19 cellular contexts compared by ENCODE assay signal in genomic region chr6:169971951-169972651, GRCh38.
A peak's percentile ranks its signal among the peaks of the same experiment; 100 is the strongest.
DNase-seq lines count a peak whose midpoint lies in the region; ATAC-seq and TF ChIP-seq lines count a peak whose summit lies in the region.
"Had no signal": no experiment of that assay in that cellular context is flagged by ENCODE, and none has a peak within 500 bp of the region (broad histone marks: within the 10 kb centered on the region; RNA-seq: fewer than 3 reads in every experiment).

No MANE protein-coding gene starts in this region.

- H3K27ac ChIP-seq in upper lobe of right lung: no peak overlapping the region
- H3K27ac ChIP-seq: KMS-11, PC-9 had no signal

- H3K27me3 Mint-ChIP-seq in activated B cell treated with CpG ODN at 0.5 μM for 24 hours (peaks cover 4% of the 10 kb centered on the region), osteocyte (ENCODE audit: unreplicated experiment) (no peaks in the 10 kb centered on the region)
- H3K27me3 Mint-ChIP-seq: CD4-positive, alpha-beta T cell had no signal

- H3K4me1 Mint-ChIP-seq in activated B cell treated with CpG ODN at 0.5 μM for 24 hours: no peaks in the 10 kb centered on the region
- H3K4me1 Mint-ChIP-seq in osteocyte (ENCODE audit: unreplicated experiment): no peaks in the 10 kb centered on the region

- CTCF ChIA-PET in activated B cell treated with CpG ODN at 0.5 μM for 24 hours (lab: Charles Lee): no interaction called here

- TF ChIP-seq CTCF in activated B cell treated with CpG ODN at 0.5 μM for 24 hours (IDR thresholded peaks at IDR 0.05) (no peak), osteocyte (IDR thresholded peaks at IDR 0.05) (no peak), upper lobe of right lung (IDR thresholded peaks at IDR 0.05) (no peak)

- H3K9me3 Mint-ChIP-seq in activated B cell treated with CpG ODN at 0.5 μM for 24 hours: no peaks in the 10 kb centered on the region
- peaks cover 4% of the 10 kb centered on the region for H3K9me3 Mint-ChIP-seq in osteocyte (ENCODE audit: unreplicated experiment)
- H3K9me3 Mint-ChIP-seq: CD4-positive, alpha-beta T cell had no signal

- H3K36me3 Mint-ChIP-seq in activated B cell treated with CpG ODN at 0.5 μM for 24 hours (ENCODE audit: low read depth) (no peaks in the 10 kb centered on the region), osteocyte (ENCODE audit: unreplicated experiment) (no peaks in the 10 kb centered on the region)

- intact Hi-C loops in activated B cell treated with CpG ODN at 0.5 μM for 24 hours (cut with micrococcal nuclease): no loop called here
- intact Hi-C loops in upper lobe of right lung (cut with DNase I): no loop called here

- no peak overlapping the region for H3K4me3 ChIP-seq in upper lobe of right lung
- H3K4me3 ChIP-seq: MG63, PC-9 had no signal

- H3K9me3 ChIP-seq in upper lobe of right lung: no peaks in the 10 kb centered on the region
- H3K9me3 ChIP-seq: MG63 had no signal

- H3K4me1 ChIP-seq in upper lobe of right lung: no peaks in the 10 kb centered on the region

- H3K27me3 ChIP-seq in upper lobe of right lung: no peaks in the 10 kb centered on the region
- H3K27me3 ChIP-seq: MG63 had no signal

- H3K27ac Mint-ChIP-seq in activated B cell treated with CpG ODN at 0.5 μM for 24 hours (no peak overlapping the region), osteocyte (ENCODE audit: unreplicated experiment) (no peak overlapping the region)
- H3K27ac Mint-ChIP-seq: CD4-positive, alpha-beta T cell had no signal

- H3K4me3 Mint-ChIP-seq in activated B cell treated with CpG ODN at 0.5 μM for 24 hours (no peak overlapping the region), osteocyte (ENCODE audit: unreplicated experiment) (no peak overlapping the region)
- H3K4me3 Mint-ChIP-seq: CD4-positive, alpha-beta T cell had no signal

- DNase-seq in activated effector memory CD4-positive, alpha-beta T cell treated with anti-CD3 and anti-CD28 coated beads, Interleukin-2, amount 50 U/mL, for 16 hours: peak; percentile 53
- no peak for DNase-seq in activated effector memory CD4-positive, alpha-beta T cell treated with Interleukin-2 at 50 U/mL for 16 hours
- DNase-seq in activated B cell treated with CpG ODN at 0.5 μM for 24 hours (peak; percentile 2), osteocyte (ENCODE audit: extremely low spot score, unreplicated experiment) (peak; percentile 79), upper lobe of right lung (peak; percentile 43), HuH-7 (ENCODE audit: low spot score) (no peak)
- no peak for DNase-seq in activated naive CD4-positive, alpha-beta T cell treated with anti-CD3 and anti-CD28 coated beads, Interleukin-2, amount 50 U/mL, for 16 hours
- DNase-seq: AML-193, DMS79 treated with DMSO at 0.1 percent for 48 hours, GDM1, MG63, NCI-H1092 treated with DMSO at 0.1 percent for 48 hours, NCI-H1694 treated with DMSO at 0.1 percent for 48 hours, NCI-H446, PC-9 had no signal

- no peak for ATAC-seq in activated B cell treated with CpG ODN at 0.5 μM for 24 hours (ENCODE audit: low read depth)
- no peak for ATAC-seq in upper lobe of right lung
- ATAC-seq in GM21786 (IDR thresholded peaks at IDR 0.05; ENCODE audit: unreplicated experiment): no peak
- ATAC-seq: Right ventricle myocardium inferior had no signal

- no peaks in the 10 kb centered on the region for H3K36me3 ChIP-seq in upper lobe of right lung
- H3K36me3 ChIP-seq: MG63 had no signal

- POLR2A ChIA-PET in activated B cell treated with CpG ODN at 0.5 μM for 24 hours (lab: Charles Lee): no interaction called here

Comparison
In these comparisons a context has a peak if more than half of its experiments do, and no peak if none do; other contexts are left out.
1. DNase-seq: peak in activated effector memory CD4-positive, alpha-beta T cell treated with anti-CD3 and anti-CD28 coated beads, Interleukin-2, amount 50 U/mL, for 16 hours (single experiment), activated B cell treated with CpG ODN at 0.5 μM for 24 hours (single experiment), osteocyte (single experiment) and upper lobe of right lung (single experiment); none in activated effector memory CD4-positive, alpha-beta T cell treated with Interleukin-2 at 50 U/mL for 16 hours (single experiment), HuH-7 (single experiment) and activated naive CD4-positive, alpha-beta T cell treated with anti-CD3 and anti-CD28 coated beads, Interleukin-2, amount 50 U/mL, for 16 hours (single experiment).